ENCODE assay signal across 14 cellular contexts in the genomic region with DNA sequence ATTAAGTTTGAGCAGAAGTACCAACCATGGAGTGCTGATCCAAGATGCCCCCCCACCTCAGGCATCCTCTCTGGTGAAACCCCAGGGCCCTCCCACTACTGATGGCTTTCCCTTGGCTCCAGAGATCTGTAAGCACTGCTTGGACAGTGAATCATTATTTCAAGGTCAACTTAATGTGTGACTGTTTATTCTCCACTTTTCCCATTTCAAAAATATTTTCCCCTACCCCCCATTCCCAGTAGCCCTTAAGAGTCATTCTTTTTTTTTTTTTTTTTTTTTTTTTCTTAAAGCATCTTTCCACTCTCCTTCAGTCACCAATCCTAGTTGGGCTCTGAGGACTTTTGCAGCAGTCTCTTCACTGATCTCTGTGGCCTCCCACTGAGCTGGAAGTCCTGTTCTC.
DNase-seq lines count a peak whose midpoint lies in the region; ATAC-seq and TF ChIP-seq lines count a peak whose summit lies in the region.
"Had no signal": no experiment of that assay in that cellular context is flagged by ENCODE, and none has a peak within 500 bp of the region (broad histone marks: within the 10 kb centered on the region; RNA-seq: fewer than 3 reads in every experiment).

No MANE protein-coding gene starts in this region.

- DNase-seq in GM04503 (ENCODE audit: low read depth) (peak; percentile 78), fibroblast of peridontal ligament (ENCODE audit: extremely low read depth) (peak; percentile 91), skeletal muscle cell (ENCODE audit: low read depth) (peak; percentile 52), CD1c-positive myeloid dendritic cell (ENCODE audit: extremely low spot score) (no peak), cerebellum (ENCODE audit: low spot score) (no peak)
- DNase-seq: activated CD4-positive, alpha-beta T cell treated with anti-CD3 and anti-CD28 coated beads, Interleukin-2, amount 50 U/mL, for 4 hours; activated gamma-delta T cell; central memory CD4-positive, alpha-beta T cell; lower lobe of right lung; NCI-H510A had no signal

- no peak overlapping the region for H3K4me3 ChIP-seq in skeletal muscle cell (ENCODE audit: low read depth, low read length)
- H3K4me3 ChIP-seq: K562, lower lobe of right lung, skin epidermis had no signal

- ATAC-seq in SK-N-SH treated with all-trans-retinoic acid at 6 μM for 48 hours = peak; percentile 63
- ATAC-seq in HG02870 (IDR thresholded peaks at IDR 0.05; ENCODE audit: unreplicated experiment) = no peak
- ATAC-seq: K562, lower lobe of right lung had no signal

TF ChIP-seq in SK-N-SH treated with all-trans-retinoic acid at 6 μM for 48 hours, 23 proteins besides CTCF, POLR2A, EP300 and RAD21:
- no peak for TF ChIP-seq ZNF8 (CRISPR knock-in tag; IDR thresholded peaks at IDR 0.05)
- TF ChIP-seq ISL1 (CRISPR knock-in tag; IDR thresholded peaks at IDR 0.05) = 0 out of 2 replicates have a peak, but pooled peaks have one; percentile 14
- no peak for TF ChIP-seq SNAI2 (CRISPR knock-in tag; IDR thresholded peaks at IDR 0.05)

Comparison
In these comparisons a context has a peak if more than half of its experiments do, and no peak if none do; other contexts are left out.
1. DNase-seq: peak in GM04503 (single experiment), fibroblast of peridontal ligament (single experiment) and skeletal muscle cell (single experiment); none in CD1c-positive myeloid dendritic cell (single experiment) and cerebellum (single experiment).